9 cellular contexts compared by ENCODE assay signal in the genomic region with DNA sequence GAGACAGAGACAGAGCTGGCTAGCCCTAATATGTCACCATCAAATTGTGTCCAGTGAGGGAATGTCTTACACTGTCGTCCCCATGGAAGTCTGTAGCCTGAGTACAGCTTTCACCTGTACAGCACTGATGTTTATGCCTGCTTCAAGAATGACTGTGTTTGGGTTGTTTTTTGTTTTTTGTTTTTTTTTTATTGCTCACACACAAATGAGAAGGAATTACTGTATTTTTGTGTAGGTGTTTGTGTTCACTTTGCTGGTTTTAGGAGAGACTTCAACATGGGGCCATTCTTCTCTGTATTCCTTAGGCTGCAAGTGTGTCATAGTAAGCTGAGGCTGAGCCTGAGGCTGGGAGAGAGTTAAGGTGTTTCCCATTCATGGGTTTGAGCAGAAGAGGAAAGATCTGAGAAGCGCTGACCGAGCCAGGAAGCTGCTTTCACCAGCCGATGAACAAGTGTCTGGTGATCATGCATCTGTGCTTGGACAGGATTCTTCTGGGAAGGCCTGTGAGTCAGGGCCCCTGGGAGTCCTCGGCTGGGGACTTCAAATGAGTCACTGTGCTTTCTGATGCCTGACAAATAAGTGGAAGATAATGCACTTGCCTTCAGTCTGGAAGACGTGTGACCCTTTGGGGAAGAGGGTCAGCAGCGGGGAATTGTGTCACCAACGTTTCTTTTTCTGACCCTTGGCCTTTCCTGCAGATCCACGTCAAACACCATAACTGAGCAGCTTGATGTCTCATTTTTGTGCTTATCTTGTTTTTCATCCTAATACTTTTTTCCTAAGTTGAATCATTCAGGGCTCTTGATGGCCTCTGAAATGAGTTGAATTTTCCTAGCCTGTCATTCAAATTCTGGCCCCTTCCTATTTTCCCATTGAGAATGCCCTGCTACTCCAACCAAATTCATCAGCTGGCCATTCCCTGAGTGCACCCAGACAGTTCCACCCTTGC. TPM values are rescaled to one million over a fixed set of nuclear protein-coding genes. Genes with fewer than 3 reads are reported as not detected.
DNase-seq lines count a peak whose midpoint lies in the region; ATAC-seq, FAIRE-seq and TF ChIP-seq lines count a peak whose summit lies in the region.
"Had no signal": no experiment of that assay in that cellular context is flagged by ENCODE, and none has a peak within 500 bp of the region (broad histone marks: within the 10 kb centered on the region; RNA-seq: fewer than 3 reads in every experiment).

No MANE protein-coding gene starts in this region.

- ATAC-seq in HG02759 (IDR thresholded peaks at IDR 0.05; ENCODE audit: unreplicated experiment) = peak; percentile 57
- ATAC-seq in K562 = peak; percentile 85

- H3K18ac ChIP-seq in neuronal stem cell (ENCODE audit: low read length) = no peak overlapping the region

- no peak overlapping the region for H2BK5ac ChIP-seq in neuronal stem cell (ENCODE audit: low read length)

- H3K14ac ChIP-seq in neuronal stem cell (ENCODE audit: low read length) = no peak overlapping the region

- peak overlapping the region; percentile 98 for H3K27ac ChIP-seq in ACC112 (ENCODE audit: low read depth, low read length)
- peak overlapping the region; percentile 75 for H3K27ac ChIP-seq in K562 (ENCODE audit: extremely low read depth, low read depth, low read length)
- no peak overlapping the region for H3K27ac ChIP-seq in neuronal stem cell (replicated peaks; ENCODE audit: low read length)
- H3K27ac ChIP-seq in esophagus squamous epithelium = peak overlapping the region in 2 of 4 donors; percentile 34 to 41
- H3K27ac ChIP-seq: right lobe of liver had no signal

- CTCF ChIA-PET in K562 (lab: Yijun Ruan, JAX; ENCODE audit: low intra/inter-chr PET ratio) = no interaction called here

- 0 out of 2 replicates have a peak, but pooled peaks have one; percentile 38 for TF ChIP-seq POLR2A in K562 (conservative IDR thresholded peaks at IDR 0.05)
- TF ChIP-seq POLR2A in lower leg skin (IDR thresholded peaks at IDR 0.05) = no peak
- no peak for TF ChIP-seq POLR2A in esophagus squamous epithelium (IDR thresholded peaks at IDR 0.05)

- POLR2A ChIA-PET in K562 (lab: Yijun Ruan, JAX) = interaction anchor here (0.7 to 1.8 kb wide), 9 partner anchors 8 to 172 kb away, joined by 3 to 8 read pairs (median 3); partner anchors contain the start of gene PXYLP1

- H3K4me1 ChIP-seq in ACC112 (ENCODE audit: control insufficient read depth, insufficient read depth, low read length, unreplicated experiment) (peaks cover 52% of the 10 kb centered on the region), K562 (replicated peaks in 1 of 2; ENCODE audit: control insufficient read depth in 2 of 2, insufficient read depth in 2 of 2, low read length in 2 of 2) (peaks cover 13 to 54% of the 10 kb centered on the region in 2 experiments), neuronal stem cell (ENCODE audit: control insufficient read depth in 2 of 2, insufficient read depth in 1 of 2, low read depth in 1 of 2, low read length in 2 of 2) (peaks cover 8 to 54% of the 10 kb centered on the region in 2 donors), esophagus squamous epithelium (peaks cover 0 to 9% (median 0%) of the 10 kb centered on the region in 3 donors)

- no peak overlapping the region for H4K8ac ChIP-seq in neuronal stem cell (ENCODE audit: low read depth, low read length)

- H4K20me1 ChIP-seq in K562 (replicated peaks; ENCODE audit: control insufficient read depth, insufficient read depth, low read length) = no peaks in the 10 kb centered on the region

- no peak overlapping the region for H4K91ac ChIP-seq in neuronal stem cell (ENCODE audit: low read depth, low read length, poor library complexity)

- TF ChIP-seq EP300 in K562 (IDR thresholded peaks at IDR 0.05; ENCODE audit: low read length) = peak; percentile 76; the same call in 1 of the 2 replicates

- H3K79me2 ChIP-seq in ACC112 (ENCODE audit: control insufficient read depth, insufficient read depth, low read length, unreplicated experiment) (no peaks in the 10 kb centered on the region), K562 (ENCODE audit: control insufficient read depth, insufficient read depth, low read length) (no peaks in the 10 kb centered on the region)

- DNase-seq in K562 (ENCODE audit: extremely low read depth in 1 of 4, low spot score in 3 of 4) (peak; percentile 67 to 92 (median 77)), lower leg skin (ENCODE audit: low spot score in 2 of 2) (peak; percentile 77 to 94), COR-L47 (lab: John Stamatoyannopoulos, UW) (no peak), neuronal stem cell (ENCODE audit: low spot score) (no peak), esophagus squamous epithelium (lab: John Stamatoyannopoulos, UW) (no peak), NCI-H1436 (lab: John Stamatoyannopoulos, UW) (no peak)
- DNase-seq: right lobe of liver had no signal

- H3K4ac ChIP-seq in neuronal stem cell (ENCODE audit: low read length) = no peak overlapping the region

- H3K4me2 ChIP-seq in K562 (ENCODE audit: insufficient read depth, low read length) (peak overlapping the region; percentile 39; the same call in 1 of the 2 replicates), neuronal stem cell (ENCODE audit: insufficient read depth, low read length, poor library complexity, severe bottlenecking) (no peak overlapping the region)

- no peaks in the 10 kb centered on the region for H3K9me3 ChIP-seq in K562 (replicated peaks; ENCODE audit: control insufficient read depth, insufficient read depth, low read depth, low read length)
- H3K9me3 ChIP-seq in neuronal stem cell (replicated peaks in 1 of 2; ENCODE audit: control insufficient read depth in 2 of 2, insufficient read depth in 1 of 2, low read depth in 1 of 2, low read length in 2 of 2) = peaks cover 0 to 7% of the 10 kb centered on the region in 2 donors
- H3K9me3 ChIP-seq in esophagus squamous epithelium = no peaks in the 10 kb centered on the region
- H3K9me3 ChIP-seq: right lobe of liver had no signal

- in situ Hi-C loops in K562 (cut with MboI) = no loop called here

- no peaks in the 10 kb centered on the region for H3K27me3 ChIP-seq in ACC112 (ENCODE audit: insufficient read depth, low read length)
- H3K27me3 ChIP-seq in K562 (ENCODE audit: control insufficient read depth in 2 of 2, insufficient read depth in 2 of 2, low read length in 2 of 2) = no peaks in the 10 kb centered on the region
- no peaks in the 10 kb centered on the region for H3K27me3 ChIP-seq in neuronal stem cell (ENCODE audit: control insufficient read depth in 3 of 3, insufficient read depth in 3 of 3, low read depth in 1 of 3, low read length in 3 of 3)
- peaks cover 0 to 97% (median 0%) of the 10 kb centered on the region in 4 donors for H3K27me3 ChIP-seq in esophagus squamous epithelium
- H3K27me3 ChIP-seq: right lobe of liver had no signal

- intact Hi-C loops in K562 (cut with micrococcal nuclease) (no loop called here), lower leg skin (cut with DNase I; ENCODE audit: low total_unique reads) (no loop called here), esophagus squamous epithelium (cut with DNase I) (no loop called here)

- no peak overlapping the region for H2BK120ac ChIP-seq in neuronal stem cell (ENCODE audit: low read depth, low read length)

- H3K4me3 ChIP-seq in ACC112 (ENCODE audit: low read depth, low read length) = peak overlapping the region; percentile 26; the same call in 1 of the 2 replicates
- no peak overlapping the region for H3K4me3 ChIP-seq in K562
- no peak overlapping the region for H3K4me3 ChIP-seq in lower leg skin (ENCODE audit: low read depth, poor library complexity, severe bottlenecking)
- no peak overlapping the region for H3K4me3 ChIP-seq in neuronal stem cell (ENCODE audit: low read length in 2 of 2)
- H3K4me3 ChIP-seq in esophagus squamous epithelium = no peak overlapping the region
- H3K4me3 ChIP-seq: right lobe of liver had no signal

- TF ChIP-seq CTCF in K562 (IDR thresholded peaks at IDR 0.05 in 2 of 3, conservative IDR thresholded peaks at IDR 0.05 in 1 of 3; ENCODE audit: insufficient read depth in 2 of 3, low read depth in 1 of 3, low read length in 3 of 3) (no peak), lower leg skin (IDR thresholded peaks at IDR 0.05) (no peak), esophagus squamous epithelium (IDR thresholded peaks at IDR 0.05) (no peak)

- no peak overlapping the region for H2BK12ac ChIP-seq in neuronal stem cell (ENCODE audit: low read length)

- H2AFZ ChIP-seq in ACC112 (ENCODE audit: low read length, unreplicated experiment) = no peak overlapping the region
- peak overlapping the region; percentile 93 for H2AFZ ChIP-seq in K562 (ENCODE audit: low read depth, low read length)
- no peak overlapping the region for H2AFZ ChIP-seq in neuronal stem cell (ENCODE audit: low read length)

- H3K9me1 ChIP-seq in K562 (ENCODE audit: control insufficient read depth, insufficient read depth, low read length) = no peaks in the 10 kb centered on the region

- no peak overlapping the region for H2BK15ac ChIP-seq in neuronal stem cell (ENCODE audit: low read length)

- H3K9ac ChIP-seq in K562 (ENCODE audit: insufficient read depth in 1 of 2, low read depth in 2 of 2, low read length in 2 of 2) (peak overlapping the region in 1 of 2 experiments; percentile 44; a peak in 2 of 4 replicates), neuronal stem cell (ENCODE audit: low read depth, low read length, poor library complexity) (no peak overlapping the region)

- FAIRE-seq in K562 (lab: Jason Lieb, UNC) = peak; percentile 98

- whole genome bisulfite sequencing in K562 (ENCODE audit: insufficient coverage, low coverage, missing lambda C conversion rate) = 11% methylated on average over 9 of the region's 9 CpGs
- WGBS in lower leg skin, 2 donors = 63 to 65% methylated on average over 9 of the region's 9 CpGs
- WGBS in neuronal stem cell (ENCODE audit: extremely low coverage in 2 of 2, insufficient read length in 2 of 2, insufficient replicate concordance in 1 of 2), 2 donors = no CpG with 5 or more reads among the region's 9 CpGs
- 58 to 70% methylated on average over 8 to 9 of the region's 9 CpGs for WGBS in esophagus squamous epithelium, 2 donors

- 0 out of 4 replicates have a peak, but pooled peaks of 1 of the 2 experiments have one; percentile 15 for TF ChIP-seq RAD21 in K562 (CRISPR knock-in tag; conservative IDR thresholded peaks at IDR 0.05 in 1 of 2, IDR thresholded peaks at IDR 0.05 in 1 of 2)

- no peak overlapping the region for H2AK5ac ChIP-seq in neuronal stem cell (ENCODE audit: low read depth, low read length)

- H3K23ac ChIP-seq in neuronal stem cell (ENCODE audit: low read depth, low read length, poor library complexity) = no peak overlapping the region

- BruUV-seq in K562 (replicated peaks; lab: Mats Ljungman, UMichigan) = no TSS peak

- H3K79me1 ChIP-seq in neuronal stem cell (ENCODE audit: low read depth, low read length) = no peaks in the 10 kb centered on the region

- H3K36me3 ChIP-seq in ACC112 (ENCODE audit: insufficient read depth, low read length) = no peaks in the 10 kb centered on the region
- H3K36me3 ChIP-seq in K562 (ENCODE audit: control insufficient read depth, insufficient read depth, low read length) = no peaks in the 10 kb centered on the region
- H3K36me3 ChIP-seq in neuronal stem cell (replicated peaks in 1 of 2; ENCODE audit: control insufficient read depth in 2 of 2, insufficient read depth in 2 of 2, low read length in 2 of 2) = no peaks in the 10 kb centered on the region
- no peaks in the 10 kb centered on the region for H3K36me3 ChIP-seq in esophagus squamous epithelium
- H3K36me3 ChIP-seq: right lobe of liver had no signal

RNA-seq across cellular contexts. Expression of gene ZBTB38, which starts 36.7 kb away (rescaled TPM):
- total RNA-seq in K562 (2011; cell fraction: chromatin; rRNA removed; ENCODE audit: low replicate concordance) = 53.5 and 97.8 TPM in 2 replicates
- 22.0 and 29.1 TPM in 2 replicates for total RNA-seq in K562 (2011; cell fraction: nucleolus; rRNA removed)
- total RNA-seq in K562 (2011; cell fraction: nucleoplasm; rRNA removed) = 61.7 and 84.8 TPM in 2 replicates
- total RNA-seq in K562 (2014; rRNA removed) (22.9 and 24.8 TPM in 2 replicates), K562 (2014; rRNA removed; fragmentation: Illumina TruSeq; extraction: Trizol) (39.4 and 43.6 TPM in 2 replicates), K562 (2015; rRNA removed; fragmentation: Illumina TruSeq; extraction: Trizol) (33.5 and 33.7 TPM in 2 replicates), K562 (2021) (30.7 and 36.3 TPM in 2 replicates), lower leg skin (100 to 1,000 TPM in 1 of 4 donors, 10 to 100 TPM in 3; 46.8 to 104 (median 72.6) TPM), esophagus squamous epithelium (10 to 100 TPM; 15.6 to 54.4 (median 33.1) TPM)
- polyA plus RNA-seq in K562 (2011; rRNA removed) (18.0 and 22.5 TPM in 2 replicates), K562 (2014; fragmentation: Illumina TruSeq; extraction: Trizol) (24.0 and 26.2 TPM in 2 replicates), K562 (2014; fragmentation: Nextera tagmentation; extraction: Ambion mirVana) (10 to 100 TPM; 14.2 to 17.9 TPM), K562 (2014; rRNA removed) (12.1 and 12.6 TPM in 2 replicates)
- polyA plus RNA-seq in K562 (2011; cell fraction: cytosol; rRNA removed) = 6.7 and 14.9 TPM in 2 replicates
- polyA plus RNA-seq in K562 (2011; cell fraction: nucleus; rRNA removed) = 22.7 and 28.6 TPM in 2 replicates
- polyA plus RNA-seq in K562 (2012) = 19.0 and 21.1 TPM in 2 replicates
- 64.1 and 109 TPM in 2 replicates for polyA minus RNA-seq in K562 (2011; rRNA and poly(A)+ RNA removed)
- polyA minus RNA-seq in K562 (2011; cell fraction: cytosol; rRNA and poly(A)+ RNA removed) = 27.8 and 34.9 TPM in 2 replicates
- 35.9 and 61.9 TPM in 2 replicates for polyA minus RNA-seq in K562 (2011; cell fraction: nucleus; rRNA and poly(A)+ RNA removed)
- 7.1 TPM for polyA plus RNA-seq in neuronal stem cell (2013, experiment 1 of 2)
- 7.6 TPM for polyA plus RNA-seq in neuronal stem cell (2013, experiment 2 of 2)

Comparison
In these comparisons a context has a peak if more than half of its experiments do, and no peak if none do; other contexts are left out.
1. DNase-seq: peak in K562 (4 of 4) and lower leg skin (2 of 2); none in COR-L47 (single experiment), neuronal stem cell (single experiment), esophagus squamous epithelium (single experiment) and NCI-H1436 (single experiment).